Comparison of ENCODE assay signal across 10 cellular contexts in genomic region chr15:99536422-99537033, GRCh38. TPM values are rescaled to one million over a fixed set of nuclear protein-coding genes. Genes with fewer than 3 reads are reported as not detected.
DNase-seq lines count a peak whose midpoint lies in the region; ATAC-seq and TF ChIP-seq lines count a peak whose summit lies in the region.
"Had no signal": no experiment of that assay in that cellular context is flagged by ENCODE, and none has a peak within 500 bp of the region (broad histone marks: within the 10 kb centered on the region; RNA-seq: fewer than 3 reads in every experiment).

No MANE protein-coding gene starts in this region.

- TF ChIP-seq POLR2A in adrenal gland (IDR thresholded peaks at IDR 0.05), result no peak

- H3K27ac ChIP-seq in adrenal gland, result peak overlapping the region in 1 of 5 donors; percentile 45
- H3K27ac ChIP-seq: lower lobe of right lung had no signal

- no peak for TF ChIP-seq CTCF in adrenal gland (IDR thresholded peaks at IDR 0.05)

- intact Hi-C loops in adrenal gland (cut with DNase I), result no loop called here

- peak; percentile 96 for DNase-seq in EH (ENCODE audit: low read depth)
- peak in 6 of 7 donors; percentile 35 to 78 (median 42) for DNase-seq in adrenal gland
- DNase-seq in globus pallidus (ENCODE audit: low spot score), result peak; percentile 75
- DNase-seq in pons (ENCODE audit: low spot score), result peak; percentile 85
- DNase-seq in NCI-H2227 (lab: John Stamatoyannopoulos, UW; ENCODE audit: unreplicated experiment), result no peak
- DNase-seq: CD4-positive, alpha-beta memory T cell; lower lobe of right lung had no signal

- H3K4me3 ChIP-seq in adrenal gland, result no peak overlapping the region
- H3K4me3 ChIP-seq: lower lobe of right lung had no signal

- no peak for ATAC-seq in HG03095 (IDR thresholded peaks at IDR 0.05; ENCODE audit: unreplicated experiment)
- no peak for ATAC-seq in GM18870 (IDR thresholded peaks at IDR 0.05; ENCODE audit: unreplicated experiment)
- ATAC-seq in GM19397 (IDR thresholded peaks at IDR 0.05; ENCODE audit: unreplicated experiment), result no peak

- no peaks in the 10 kb centered on the region for H3K4me1 ChIP-seq in adrenal gland (replicated peaks in 1 of 2)
- H3K4me1 ChIP-seq: lower lobe of right lung had no signal

- no peaks in the 10 kb centered on the region for H3K9me3 ChIP-seq in adrenal gland (replicated peaks in 1 of 3)
- H3K9me3 ChIP-seq: lower lobe of right lung had no signal

- 60 to 80% (median 64%) methylated on average over 4 of the region's 4 CpGs for WGBS in adrenal gland, 4 donors

- no peaks in the 10 kb centered on the region for H3K36me3 ChIP-seq in adrenal gland (replicated peaks in 1 of 2)
- H3K36me3 ChIP-seq: lower lobe of right lung had no signal

- H3K27me3 ChIP-seq in adrenal gland, result no peaks in the 10 kb centered on the region

RNA-seq across cellular contexts. Expression of gene MEF2A, which starts 29.3 kb away (rescaled TPM):
- total RNA-seq in adrenal gland, result 10 to 100 TPM; 36.5 to 91.7 (median 54.3) TPM
- polyA plus RNA-seq in adrenal gland, result 10 to 100 TPM; 20.6 to 49.4 (median 27.3) TPM
